ENCODE assay signal across 23 cellular contexts in the genomic region with DNA sequence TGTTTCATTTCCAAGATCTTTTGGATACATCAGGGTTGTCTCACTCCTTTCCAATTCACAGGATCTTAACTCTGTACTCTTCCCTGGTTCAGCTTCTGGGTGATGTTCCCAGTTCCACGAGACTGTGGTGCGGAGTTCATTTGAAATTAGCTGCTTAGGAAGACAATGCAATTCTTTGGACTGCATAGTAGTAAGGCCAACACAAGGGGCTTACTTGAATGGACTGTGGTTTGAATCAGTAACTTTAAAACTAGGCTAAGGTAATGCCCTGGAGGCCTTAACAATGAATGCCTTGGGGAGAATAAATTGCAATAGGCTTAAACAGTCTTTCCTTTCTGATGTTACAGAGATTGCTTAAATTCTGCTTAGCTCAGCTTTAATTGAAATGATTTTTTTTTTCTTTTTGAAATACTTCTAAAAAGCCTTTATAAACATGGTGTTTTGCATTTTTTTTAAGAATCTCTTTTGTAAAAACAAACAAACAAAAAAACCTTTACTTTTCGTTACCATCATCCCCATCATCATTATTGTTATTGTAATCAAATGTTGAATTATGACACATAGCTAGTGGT.
"Had no signal": no experiment of that assay in that cellular context is flagged by ENCODE, and none has a peak within 500 bp of the region (broad histone marks: within the 10 kb centered on the region; RNA-seq: fewer than 3 reads in every experiment).

No MANE protein-coding gene starts in this region.

- H3K27ac Mint-ChIP-seq: activated CD4-positive, alpha-beta memory T cell treated with anti-CD3 and anti-CD28 coated beads for 36 hours; activated CD4-positive, alpha-beta T cell treated with anti-CD3 and anti-CD28 coated beads, Interleukin-2, amount 10 ng/mL, durations not matched to agents 7 days and 5 days; activated naive CD8-positive, alpha-beta T cell treated with anti-CD3 and anti-CD28 coated beads, Interleukin-2, amount 10 ng/mL, durations not matched to agents 7 days and 5 days; activated T-cell treated with anti-CD3 and anti-CD28 coated beads, Interleukin-2, amount 50 U/mL, for 72 hours; activated T-helper 2 cell treated with anti-CD3 and anti-CD28 coated beads, Interferon-gamma antibody, Interleukin-2, Interleukin-4, amounts not matched to agents 10 μg/mL and 5 μg/mL and 100 μg/mL, durations not matched to agents 14 hours and 24 hours and 36 hours; T-helper 17 cell had no signal

- ATAC-seq: activated T-cell treated with anti-CD3 and anti-CD28 coated beads, Interleukin-2, amount 50 U/mL, for 72 hours; PC-3; T-helper 17 cell had no signal

- H3K4me3 ChIP-seq: adrenal gland, SJSA1 had no signal

- H3K4me3 Mint-ChIP-seq: activated CD4-positive, alpha-beta memory T cell treated with anti-CD3 and anti-CD28 coated beads for 36 hours; activated CD4-positive, alpha-beta T cell treated with anti-CD3 and anti-CD28 coated beads, Interleukin-2, amount 10 ng/mL, durations not matched to agents 7 days and 5 days; activated naive CD8-positive, alpha-beta T cell treated with anti-CD3 and anti-CD28 coated beads, Interleukin-2, amount 10 ng/mL, durations not matched to agents 7 days and 5 days; activated T-cell treated with anti-CD3 and anti-CD28 coated beads, Interleukin-2, amount 50 U/mL, for 72 hours; T-helper 17 cell had no signal

- H3K36me3 ChIP-seq: adrenal gland, SJSA1 had no signal

- H3K9me3 Mint-ChIP-seq: activated CD4-positive, alpha-beta memory T cell treated with anti-CD3 and anti-CD28 coated beads for 36 hours; activated CD4-positive, alpha-beta T cell treated with anti-CD3 and anti-CD28 coated beads, Interleukin-2, amount 10 ng/mL, durations not matched to agents 7 days and 5 days; activated naive CD8-positive, alpha-beta T cell treated with anti-CD3 and anti-CD28 coated beads, Interleukin-2, amount 10 ng/mL, durations not matched to agents 7 days and 5 days; activated T-cell treated with anti-CD3 and anti-CD28 coated beads, Interleukin-2, amount 50 U/mL, for 72 hours; activated T-helper 2 cell treated with anti-CD3 and anti-CD28 coated beads, Interferon-gamma antibody, Interleukin-2, Interleukin-4, amounts not matched to agents 10 μg/mL and 5 μg/mL and 100 μg/mL, durations not matched to agents 14 hours and 24 hours and 36 hours had no signal

- H3K27me3 Mint-ChIP-seq: activated CD4-positive, alpha-beta memory T cell treated with anti-CD3 and anti-CD28 coated beads for 36 hours; activated naive CD8-positive, alpha-beta T cell treated with anti-CD3 and anti-CD28 coated beads, Interleukin-2, amount 10 ng/mL, durations not matched to agents 7 days and 5 days; T-helper 17 cell had no signal

- H3K27me3 ChIP-seq: adrenal gland, SJSA1 had no signal

- H3K9me3 ChIP-seq: adrenal gland, SJSA1 had no signal

- H3K36me3 Mint-ChIP-seq: activated CD4-positive, alpha-beta memory T cell treated with anti-CD3 and anti-CD28 coated beads for 36 hours; activated naive CD8-positive, alpha-beta T cell treated with anti-CD3 and anti-CD28 coated beads, Interleukin-2, amount 10 ng/mL, durations not matched to agents 7 days and 5 days had no signal

- DNase-seq: activated CD4-positive, alpha-beta memory T cell treated with anti-CD3 and anti-CD28 coated beads for 36 hours; activated CD4-positive, alpha-beta T cell treated with anti-CD3 and anti-CD28 coated beads, Interleukin-2, amount 10 ng/mL, durations not matched to agents 7 days and 5 days; activated CD4-positive, CD25-positive, alpha-beta regulatory T cell; activated CD8-positive, alpha-beta memory T cell treated with anti-CD3 and anti-CD28 coated beads for 24 hours; activated gamma-delta T cell treated with Interleukin-2 at 50 U/mL for 16 hours; activated naive CD4-positive, alpha-beta T cell treated with anti-CD3 and anti-CD28 coated beads, Interleukin-2, amount 50 U/mL, for 16 hours; activated naive CD8-positive, alpha-beta T cell treated with anti-CD3 and anti-CD28 coated beads, Interleukin-2, amount 10 ng/mL, durations not matched to agents 7 days and 5 days; activated T-cell treated with anti-CD3 and anti-CD28 coated beads, Interleukin-2, amount 50 U/mL, for 72 hours; adrenal gland; anterior cingulate cortex; central memory CD4-positive, alpha-beta T cell; Kasumi-1; NCI-H1105 treated with DMSO at 0.1 percent for 48 hours; NCI-H1436 treated with DMSO at 0.1 percent for 48 hours; NCI-H187; NCI-H2081; NCI-H510A treated with DMSO at 0.1 percent for 48 hours; PC-3; SHP77; T-helper 17 cell; T-helper 9 cell had no signal

- H3K4me1 Mint-ChIP-seq: activated CD4-positive, alpha-beta T cell treated with anti-CD3 and anti-CD28 coated beads, Interleukin-2, amount 10 ng/mL, durations not matched to agents 7 days and 5 days; activated naive CD8-positive, alpha-beta T cell treated with anti-CD3 and anti-CD28 coated beads, Interleukin-2, amount 10 ng/mL, durations not matched to agents 7 days and 5 days; T-helper 17 cell had no signal

- H3K4me1 ChIP-seq: adrenal gland had no signal

- H3K27ac ChIP-seq: adrenal gland, SJSA1 had no signal
